8 cellular contexts compared by ENCODE assay signal in genomic region chr6:31666337-31666960, GRCh38. TPM values are rescaled to one million over a fixed set of nuclear protein-coding genes. Genes with fewer than 3 reads are reported as not detected.
A peak's percentile ranks its signal among the peaks of the same experiment; 100 is the strongest.
DNase-seq lines count a peak whose midpoint lies in the region; ATAC-seq, FAIRE-seq and TF ChIP-seq lines count a peak whose summit lies in the region.

No MANE protein-coding gene starts in this region.

- H3K36me3 ChIP-seq in esophagus muscularis mucosa, result peaks cover 37 to 63% (median 60%) of the 10 kb centered on the region in 4 donors
- peaks cover 16 to 74% of the 10 kb centered on the region in 2 donors for H3K36me3 ChIP-seq in psoas muscle (ENCODE audit: insufficient read depth in 1 of 2, low read depth in 1 of 2)

- no peaks in the 10 kb centered on the region for H3K9me3 ChIP-seq in esophagus muscularis mucosa
- H3K9me3 ChIP-seq in psoas muscle, result no peaks in the 10 kb centered on the region

- H3K27ac ChIP-seq in esophagus muscularis mucosa (replicated peaks in 1 of 4) (peak overlapping the region; percentile 95 to 99 (median 98)), psoas muscle (peak overlapping the region; percentile 97)

- TF ChIP-seq POLR2A in esophagus muscularis mucosa (IDR thresholded peaks at IDR 0.05; ENCODE audit: low read depth), result no peak

- peaks cover 47 to 64% (median 55%) of the 10 kb centered on the region in 4 donors for H3K4me1 ChIP-seq in esophagus muscularis mucosa
- peaks cover 37% of the 10 kb centered on the region for H3K4me1 ChIP-seq in psoas muscle

- H3K4me3 ChIP-seq in esophagus muscularis mucosa (peak overlapping the region; percentile 66 to 93 (median 78)), psoas muscle (peak overlapping the region; percentile 91)

- no peaks in the 10 kb centered on the region for H3K27me3 ChIP-seq in esophagus muscularis mucosa
- H3K27me3 ChIP-seq in psoas muscle (ENCODE audit: insufficient read depth in 3 of 3, low read length in 2 of 3), result no peaks in the 10 kb centered on the region

- ATAC-seq in psoas muscle, result no peak

- intact Hi-C loops in esophagus muscularis mucosa (cut with DNase I), result no loop called here
- intact Hi-C loops in psoas muscle (cut with DNase I), result loop anchor here in 1 of 2 donors (5.0 kb wide), 2 partner anchors 71 to 286 kb away; partner anchors contain the start of gene CLIC1

- 2% methylated on average over 15 of the region's 15 CpGs for WGBS in esophagus muscularis mucosa
- 2 to 4% (median 3%) methylated on average over 15 of the region's 15 CpGs for WGBS in psoas muscle, 3 donors

- DNase-seq in ELF-1 (ENCODE audit: low read depth, low spot score) (peak; percentile 20), RKO (ENCODE audit: low spot score) (peak; percentile 33), esophagus muscularis mucosa (ENCODE audit: extremely low spot score) (no peak), psoas muscle (no peak), RCC 7860 (ENCODE audit: low spot score) (no peak), NCI-H146 treated with DMSO at 0.1 percent for 48 hours (lab: John Stamatoyannopoulos, UW; ENCODE audit: unreplicated experiment) (no peak), dedifferentiated amniotic fluid mesenchymal stem cell (ENCODE audit: extremely low spot score) (no peak), H4 (ENCODE audit: low spot score) (no peak)

- FAIRE-seq in RCC 7860 (lab: Jason Lieb, UNC), result no peak

- TF ChIP-seq CTCF in esophagus muscularis mucosa (IDR thresholded peaks at IDR 0.05) (no peak), psoas muscle (IDR thresholded peaks at IDR 0.05) (no peak)

- no peak for TF ChIP-seq EP300 in esophagus muscularis mucosa (IDR thresholded peaks at IDR 0.05)

RNA-seq across cellular contexts. Expression of gene CSNK2B, which starts 0.6 kb away (rescaled TPM):
- total RNA-seq in esophagus muscularis mucosa (100 to 1,000 TPM; 132 to 188 (median 153) TPM), psoas muscle (100 to 1,000 TPM; 102 to 129 (median 103) TPM)
- polyA plus RNA-seq in psoas muscle, result 100 to 1,000 TPM; 151 to 208 (median 160) TPM
- total RNA-seq in H4 (2014; rRNA removed; shearing (Covaris generic)), result 443 and 553 TPM in 2 replicates

RNA-seq across cellular contexts. Expression of gene GPANK1, which starts 1.7 kb away (rescaled TPM):
- 10 to 100 TPM; 15.8 to 21.0 (median 19.4) TPM for total RNA-seq in esophagus muscularis mucosa
- 10 to 100 TPM; 13.6 to 22.6 (median 15.3) TPM for total RNA-seq in psoas muscle
- polyA plus RNA-seq in psoas muscle, result 10 to 100 TPM; 23.5 to 49.7 (median 24.2) TPM
- total RNA-seq in H4 (2014; rRNA removed; shearing (Covaris generic)), result 13.4 and 15.9 TPM in 2 replicates

RNA-seq across cellular contexts. Expression of gene LY6G5B, which starts 3.3 kb away (rescaled TPM):
- total RNA-seq in esophagus muscularis mucosa (1 to 10 TPM; 2.9 to 4.0 (median 3.2) TPM), psoas muscle (1 to 10 TPM; 1.7 to 8.4 (median 3.0) TPM)
- 1 to 10 TPM; 2.5 to 2.9 (median 2.9) TPM for polyA plus RNA-seq in psoas muscle
- not detected in 2 replicates for total RNA-seq in H4 (2014; rRNA removed; shearing (Covaris generic))

RNA-seq across cellular contexts. Expression of gene C6orf47, which starts 5.9 kb away (rescaled TPM):
- 10 to 100 TPM; 24.5 to 39.6 (median 34.0) TPM for total RNA-seq in esophagus muscularis mucosa
- total RNA-seq in psoas muscle, result 10 to 100 TPM; 13.5 to 21.2 (median 16.1) TPM
- 10 to 100 TPM; 19.4 to 36.0 (median 22.9) TPM for polyA plus RNA-seq in psoas muscle
- 19.3 and 20.8 TPM in 2 replicates for total RNA-seq in H4 (2014; rRNA removed; shearing (Covaris generic))

RNA-seq across cellular contexts. Expression of gene APOM, which starts 10.8 kb away (rescaled TPM):
- total RNA-seq in esophagus muscularis mucosa, result 1 to 10 TPM; 1.5 to 3.3 (median 2.0) TPM
- 1 to 10 TPM; 1.9 to 3.0 (median 2.3) TPM for total RNA-seq in psoas muscle
- 1 to 10 TPM; 1.8 to 3.5 (median 2.0) TPM for polyA plus RNA-seq in psoas muscle
- 0.91 and 1.1 TPM in 2 replicates for total RNA-seq in H4 (2014; rRNA removed; shearing (Covaris generic))

Comparison
In these comparisons a context has a peak if more than half of its experiments do, and no peak if none do; other contexts are left out.
1. DNase-seq: peak in ELF-1 (single experiment) and RKO (single experiment); none in esophagus muscularis mucosa (single experiment), psoas muscle (0 of 2), RCC 7860 (single experiment), NCI-H146 treated with DMSO at 0.1 percent for 48 hours (single experiment), dedifferentiated amniotic fluid mesenchymal stem cell (single experiment) and H4 (single experiment).